ENCODE assay signal across 17 cellular contexts in the genomic region with DNA sequence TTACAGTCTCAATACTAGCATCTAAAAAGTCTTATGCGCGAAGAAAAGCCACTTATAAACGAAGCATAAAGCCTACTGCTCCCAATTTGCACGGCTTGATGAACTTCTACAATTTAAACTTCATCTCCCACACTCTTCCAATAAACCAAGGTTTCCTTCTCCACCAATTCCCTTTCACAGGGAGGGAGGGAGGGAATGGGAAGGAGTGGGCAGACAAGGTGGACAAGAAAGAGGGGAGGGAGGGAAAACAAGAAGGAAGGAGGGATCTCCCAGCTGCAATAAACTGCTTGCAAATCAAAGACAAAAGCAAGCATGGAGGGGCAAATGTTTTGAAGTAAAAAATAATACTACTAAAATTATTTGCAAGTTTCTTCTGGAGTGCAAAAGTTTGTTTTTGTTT.
"Had no signal": no experiment of that assay in that cellular context is flagged by ENCODE, and none has a peak within 500 bp of the region (broad histone marks: within the 10 kb centered on the region; RNA-seq: fewer than 3 reads in every experiment).

No MANE protein-coding gene starts in this region.

- H3K4me3 ChIP-seq: body of pancreas, esophagus squamous epithelium, transverse colon had no signal

- H3K27me3 Mint-ChIP-seq: effector memory CD8-positive, alpha-beta T cell; T-cell had no signal

- H3K36me3 Mint-ChIP-seq: activated naive CD8-positive, alpha-beta T cell treated with anti-CD3 and anti-CD28 coated beads, Interleukin-2, amount 10 ng/mL, durations not matched to agents 7 days and 5 days; natural killer cell; T-cell had no signal

- H3K36me3 ChIP-seq: esophagus squamous epithelium, transverse colon had no signal

- H3K27ac Mint-ChIP-seq: activated naive CD8-positive, alpha-beta T cell treated with anti-CD3 and anti-CD28 coated beads, Interleukin-2, amount 10 ng/mL, durations not matched to agents 7 days and 5 days; effector memory CD8-positive, alpha-beta T cell; natural killer cell had no signal

- H3K9me3 Mint-ChIP-seq: activated naive CD8-positive, alpha-beta T cell treated with anti-CD3 and anti-CD28 coated beads, Interleukin-2, amount 10 ng/mL, durations not matched to agents 7 days and 5 days; effector memory CD8-positive, alpha-beta T cell; natural killer cell; T-cell had no signal

- DNase-seq: activated CD4-positive, alpha-beta T cell treated with anti-CD3 and anti-CD28 coated beads, Interleukin-2, amount 50 U/mL, for 4 hours; activated naive CD4-positive, alpha-beta T cell; activated naive CD8-positive, alpha-beta T cell treated with anti-CD3 and anti-CD28 coated beads, Interleukin-2, amount 10 ng/mL, durations not matched to agents 7 days and 5 days; activated T-cell treated with anti-CD3 and anti-CD28 coated beads for 4 hours; body of pancreas; caudate nucleus; effector memory CD8-positive, alpha-beta T cell; esophagus squamous epithelium; left cardiac atrium; natural killer cell; nucleus accumbens; stimulated activated CD4-positive, alpha-beta T cell treated with anti-CD3 and anti-CD28 coated beads, Interleukin-12 subunit alpha, Interleukin-12 subunit beta, amount 100 ng/mL, for 4 hours; stimulated activated CD4-positive, alpha-beta T cell treated with anti-CD3 and anti-CD28 coated beads, Interleukin-1b, Interleukin-23, amount 100 ng/mL, for 48 hours; stimulated activated naive CD4-positive, alpha-beta T cell treated with Interleukin-2 at 50 U/mL for 16 hours; T-cell; transverse colon had no signal

- H3K27ac ChIP-seq: body of pancreas, esophagus squamous epithelium, transverse colon, VCaP had no signal

- ATAC-seq: body of pancreas; effector memory CD8-positive, alpha-beta T cell; left cardiac atrium; natural killer cell; T-cell had no signal

- H3K4me3 Mint-ChIP-seq: activated naive CD8-positive, alpha-beta T cell treated with anti-CD3 and anti-CD28 coated beads, Interleukin-2, amount 10 ng/mL, durations not matched to agents 7 days and 5 days; effector memory CD8-positive, alpha-beta T cell; natural killer cell had no signal

- H3K27me3 ChIP-seq: body of pancreas, esophagus squamous epithelium, transverse colon had no signal

- H3K9me3 ChIP-seq: body of pancreas, esophagus squamous epithelium, transverse colon had no signal
